31 cellular contexts compared by ENCODE assay signal in genomic region chr12:17652436-17652835, GRCh38.
"Had no signal": no experiment of that assay in that cellular context is flagged by ENCODE, and none has a peak within 500 bp of the region (broad histone marks: within the 10 kb centered on the region; RNA-seq: fewer than 3 reads in every experiment).

No MANE protein-coding gene starts in this region.

- H3K36me3 Mint-ChIP-seq: activated CD8-positive, alpha-beta memory T cell treated with anti-CD3 and anti-CD28 coated beads, Interleukin-2, amount 10 ng/mL, durations not matched to agents 7 days and 5 days; activated naive CD4-positive, alpha-beta T cell treated with anti-CD3 and anti-CD28 coated beads, Interleukin-2, amount 10 ng/mL, durations not matched to agents 7 days and 5 days; activated naive CD4-positive, alpha-beta T cell treated with anti-CD3 and anti-CD28 coated beads, Interleukin-2, amount 50 U/mL, for 72 hours; activated naive CD8-positive, alpha-beta T cell treated with anti-CD3 and anti-CD28 coated beads, Interleukin-2, amount 10 ng/mL, durations not matched to agents 7 days and 5 days; brain had no signal

- H3K27ac Mint-ChIP-seq: activated B cell treated with CpG ODN at 0.5 μM for 24 hours; activated CD8-positive, alpha-beta memory T cell treated with anti-CD3 and anti-CD28 coated beads, Interleukin-2, amount 10 ng/mL, durations not matched to agents 7 days and 5 days; activated CD8-positive, alpha-beta T cell treated with anti-CD3 and anti-CD28 coated beads, Interleukin-2, amount 10 ng/mL, durations not matched to agents 7 days and 5 days; activated naive CD4-positive, alpha-beta T cell treated with anti-CD3 and anti-CD28 coated beads, Interleukin-2, amount 10 ng/mL, durations not matched to agents 7 days and 5 days; activated naive CD4-positive, alpha-beta T cell treated with anti-CD3 and anti-CD28 coated beads, Interleukin-2, amount 50 U/mL, for 72 hours; activated naive CD8-positive, alpha-beta T cell treated with anti-CD3 and anti-CD28 coated beads, Interleukin-2, amount 10 ng/mL, durations not matched to agents 7 days and 5 days; activated T-cell treated with anti-CD3 and anti-CD28 coated beads, Interleukin-2, amount 50 U/mL, for 24 hours; activated T-cell treated with anti-CD3 and anti-CD28 coated beads, Interleukin-2, amount 50 U/mL, for 72 hours; brain; T-helper 17 cell; T-helper 2 cell treated with Interferon-gamma antibody and Interleukin-4, amounts not matched to agents 5 μg/mL and 100 μg/mL, for 36 hours had no signal

- H3K4me3 ChIP-seq: ascending aorta, breast epithelium, cardiac muscle cell, colonic mucosa, esophagus muscularis mucosa, gastrocnemius medialis had no signal

- H3K9me3 Mint-ChIP-seq: activated B cell treated with CpG ODN at 0.5 μM for 24 hours; activated naive CD4-positive, alpha-beta T cell treated with anti-CD3 and anti-CD28 coated beads, Interleukin-2, amount 10 ng/mL, durations not matched to agents 7 days and 5 days; activated naive CD4-positive, alpha-beta T cell treated with anti-CD3 and anti-CD28 coated beads, Interleukin-2, amount 50 U/mL, for 72 hours; activated naive CD8-positive, alpha-beta T cell treated with anti-CD3 and anti-CD28 coated beads, Interleukin-2, amount 10 ng/mL, durations not matched to agents 7 days and 5 days had no signal

- H3K4me3 Mint-ChIP-seq: activated B cell treated with CpG ODN at 0.5 μM for 24 hours; activated CD8-positive, alpha-beta memory T cell treated with anti-CD3 and anti-CD28 coated beads, Interleukin-2, amount 10 ng/mL, durations not matched to agents 7 days and 5 days; activated CD8-positive, alpha-beta T cell treated with anti-CD3 and anti-CD28 coated beads, Interleukin-2, amount 10 ng/mL, durations not matched to agents 7 days and 5 days; activated naive CD4-positive, alpha-beta T cell treated with anti-CD3 and anti-CD28 coated beads, Interleukin-2, amount 10 ng/mL, durations not matched to agents 7 days and 5 days; activated naive CD8-positive, alpha-beta T cell treated with anti-CD3 and anti-CD28 coated beads, Interleukin-2, amount 10 ng/mL, durations not matched to agents 7 days and 5 days; activated T-cell treated with anti-CD3 and anti-CD28 coated beads, Interleukin-2, amount 50 U/mL, for 24 hours; activated T-cell treated with anti-CD3 and anti-CD28 coated beads, Interleukin-2, amount 50 U/mL, for 72 hours; brain; T-helper 17 cell; T-helper 2 cell treated with Interferon-gamma antibody and Interleukin-4, amounts not matched to agents 5 μg/mL and 100 μg/mL, for 36 hours had no signal

- H3K4me1 Mint-ChIP-seq: activated B cell treated with CpG ODN at 0.5 μM for 24 hours; activated CD8-positive, alpha-beta memory T cell treated with anti-CD3 and anti-CD28 coated beads, Interleukin-2, amount 10 ng/mL, durations not matched to agents 7 days and 5 days; activated naive CD4-positive, alpha-beta T cell treated with anti-CD3 and anti-CD28 coated beads, Interleukin-2, amount 10 ng/mL, durations not matched to agents 7 days and 5 days; activated naive CD8-positive, alpha-beta T cell treated with anti-CD3 and anti-CD28 coated beads, Interleukin-2, amount 10 ng/mL, durations not matched to agents 7 days and 5 days; brain; T-helper 17 cell had no signal

- H3K27me3 Mint-ChIP-seq: activated B cell treated with CpG ODN at 0.5 μM for 24 hours; activated CD8-positive, alpha-beta memory T cell treated with anti-CD3 and anti-CD28 coated beads, Interleukin-2, amount 10 ng/mL, durations not matched to agents 7 days and 5 days; activated naive CD4-positive, alpha-beta T cell treated with anti-CD3 and anti-CD28 coated beads, Interleukin-2, amount 10 ng/mL, durations not matched to agents 7 days and 5 days; activated naive CD8-positive, alpha-beta T cell treated with anti-CD3 and anti-CD28 coated beads, Interleukin-2, amount 10 ng/mL, durations not matched to agents 7 days and 5 days; activated T-cell treated with anti-CD3 and anti-CD28 coated beads, Interleukin-2, amount 50 U/mL, for 24 hours; brain; T-helper 17 cell had no signal

- DNase-seq: activated B cell treated with CpG ODN at 0.5 μM for 24 hours; activated CD4-positive, alpha-beta T cell treated with anti-CD3 and anti-CD28 coated beads for 48 hours; activated CD4-positive, alpha-beta T cell treated with anti-CD3 and anti-CD28 coated beads, Interleukin-2, amount 50 U/mL, for 1 hour; activated CD4-positive, alpha-beta T cell treated with anti-CD3 and anti-CD28 coated beads, Interleukin-2, amount 50 U/mL, for 48 hours; activated CD8-positive, alpha-beta memory T cell treated with anti-CD3 and anti-CD28 coated beads, Interleukin-2, amount 10 ng/mL, durations not matched to agents 7 days and 5 days; activated CD8-positive, alpha-beta memory T cell treated with anti-CD3 and anti-CD28 coated beads, Interleukin-2, amount 50 U/mL, for 4 hours; activated CD8-positive, alpha-beta T cell treated with anti-CD3 and anti-CD28 coated beads, Interleukin-2, amount 10 ng/mL, durations not matched to agents 7 days and 5 days; activated gamma-delta T cell; activated naive CD4-positive, alpha-beta T cell; activated naive CD4-positive, alpha-beta T cell treated with anti-CD3 and anti-CD28 coated beads, Interleukin-2, amount 10 ng/mL, durations not matched to agents 7 days and 5 days; activated naive CD8-positive, alpha-beta T cell treated with anti-CD3 and anti-CD28 coated beads, Interleukin-2, amount 10 ng/mL, durations not matched to agents 7 days and 5 days; activated T-cell treated with anti-CD3 and anti-CD28 coated beads, Interleukin-2, amount 50 U/mL, for 24 hours; activated T-cell treated with anti-CD3 and anti-CD28 coated beads, Interleukin-2, amount 50 U/mL, for 72 hours; central memory CD4-positive, alpha-beta T cell; cerebellar nuclear complex; colonic mucosa; effector CD8-positive, alpha-beta T cell; erythroblast; foreskin keratinocyte; gastrocnemius medialis; T-helper 1 cell; T-helper 17 cell; T1000; WERI-Rb-1 had no signal
